Comparison of ENCODE assay signal across 8 cellular contexts in the genomic region with DNA sequence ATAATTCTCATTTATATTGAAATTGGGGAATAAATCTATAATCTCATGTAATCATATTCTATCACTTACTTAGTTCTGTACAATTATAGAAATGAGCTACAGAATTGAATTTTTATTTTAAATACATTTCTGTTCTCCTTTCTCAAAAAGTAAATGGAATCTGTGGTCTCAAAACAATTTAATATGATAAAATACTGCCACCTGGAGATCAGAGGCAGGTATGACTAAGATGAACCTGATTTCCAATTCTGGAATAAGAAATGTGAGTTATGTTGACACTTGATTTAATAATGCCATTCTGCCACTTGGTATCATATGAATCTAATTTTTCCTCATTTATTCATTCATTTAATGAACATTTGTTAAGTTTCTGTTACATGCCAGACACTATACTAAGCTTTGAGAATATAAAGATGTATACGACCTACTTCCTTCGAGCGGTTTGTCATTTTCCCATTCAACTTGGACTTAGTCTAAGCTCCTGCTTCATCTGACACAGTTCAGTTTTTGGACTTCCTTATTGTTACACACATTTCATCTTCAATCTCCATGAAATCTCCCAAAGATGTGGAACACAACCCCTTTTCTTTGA. TPM values are rescaled to one million over a fixed set of nuclear protein-coding genes. Genes with fewer than 3 reads are reported as not detected.
A peak's percentile ranks its signal among the peaks of the same experiment; 100 is the strongest.
DNase-seq lines count a peak whose midpoint lies in the region; ATAC-seq, FAIRE-seq and TF ChIP-seq lines count a peak whose summit lies in the region.

No MANE protein-coding gene starts in this region.

- H3K36me3 ChIP-seq in GM23338 (ENCODE audit: insufficient read depth): no peaks in the 10 kb centered on the region
- no peaks in the 10 kb centered on the region for H3K36me3 ChIP-seq in OCI-LY1 (ENCODE audit: insufficient read depth, low read length)

- no peaks in the 10 kb centered on the region for H3K79me2 ChIP-seq in GM23338 (replicated peaks; ENCODE audit: insufficient read depth)
- no peaks in the 10 kb centered on the region for H3K79me2 ChIP-seq in OCI-LY1 (ENCODE audit: insufficient read depth, low read length)

- no peak overlapping the region for H3K4me3 Mint-ChIP-seq in GM23338

- H3K27ac Mint-ChIP-seq in GM23338: no peak overlapping the region

- H3K27ac ChIP-seq in GM23338 (ENCODE audit: low read depth) (no peak overlapping the region), OCI-LY1 (ENCODE audit: low read depth, low read length, poor library complexity, severe bottlenecking) (no peak overlapping the region)

- H3F3A ChIP-seq in GM23338 (replicated peaks; ENCODE audit: low read depth) (no peaks in the 10 kb centered on the region), OCI-LY1 (ENCODE audit: insufficient read depth, low read length) (no peaks in the 10 kb centered on the region)

- H3K27me3 ChIP-seq in GM23338 (ENCODE audit: insufficient read depth): no peaks in the 10 kb centered on the region
- no peaks in the 10 kb centered on the region for H3K27me3 ChIP-seq in OCI-LY1 (ENCODE audit: insufficient read depth, low read length)

- no peaks in the 10 kb centered on the region for H3K4me1 Mint-ChIP-seq in GM23338

- H3K9me2 ChIP-seq in GM23338 (ENCODE audit: insufficient read depth) (no peaks in the 10 kb centered on the region), OCI-LY1 (ENCODE audit: low read depth, low read length) (no peaks in the 10 kb centered on the region)

- H2AFZ ChIP-seq in GM23338 (no peak overlapping the region), OCI-LY1 (ENCODE audit: low read length) (no peak overlapping the region)

- no peak overlapping the region for H3K9ac ChIP-seq in OCI-LY1 (ENCODE audit: low read length)

- H3K4me1 ChIP-seq in GM23338 (ENCODE audit: insufficient read depth): no peaks in the 10 kb centered on the region
- H3K4me1 ChIP-seq in OCI-LY1 (ENCODE audit: insufficient read depth, low read length, severe bottlenecking): no peaks in the 10 kb centered on the region

- DNase-seq in AG20443 (ENCODE audit: low spot score): peak; percentile 50
- peak; percentile 60 for DNase-seq in GM23338 (ENCODE audit: low spot score)
- DNase-seq in omental fat pad (ENCODE audit: low spot score): no peak

- H4K20me1 ChIP-seq in GM23338 (replicated peaks; ENCODE audit: insufficient read depth) (no peaks in the 10 kb centered on the region), OCI-LY1 (ENCODE audit: insufficient read depth, low read length) (no peaks in the 10 kb centered on the region)

- H3K4me3 ChIP-seq in GM23338 (no peak overlapping the region), OCI-LY1 (ENCODE audit: low read depth, low read length, poor library complexity, severe bottlenecking) (no peak overlapping the region)

- no peaks in the 10 kb centered on the region for H3K9me3 Mint-ChIP-seq in GM23338

- H3K4me2 ChIP-seq in GM23338 (no peak overlapping the region), OCI-LY1 (ENCODE audit: low read length) (no peak overlapping the region)

- H3K27me3 Mint-ChIP-seq in GM23338 (ENCODE audit: insufficient read depth, low read depth, poor library complexity): no peaks in the 10 kb centered on the region

- TF ChIP-seq CTCF in GM23338 (conservative IDR thresholded peaks at IDR 0.05; ENCODE audit: low read depth in 2 of 2) (peak in 1 of 2 experiments; percentile 86; a peak in 3 of 4 replicates), OCI-LY1 (IDR thresholded peaks at IDR 0.05; ENCODE audit: low read length) (peak; percentile 71), omental fat pad (IDR thresholded peaks at IDR 0.05) (peak in 1 of 3 donors; percentile 24)

- no peaks in the 10 kb centered on the region for H3K36me3 Mint-ChIP-seq in GM23338 (ENCODE audit: low read depth)

- ATAC-seq in GM23338 (no peak), omental fat pad (ENCODE audit: low FRiP score) (peak; percentile 43), HG02642 (IDR thresholded peaks at IDR 0.05; ENCODE audit: poor library complexity, unreplicated experiment) (no peak), GM19351 (IDR thresholded peaks at IDR 0.05; ENCODE audit: unreplicated experiment) (no peak), HG03025 (IDR thresholded peaks at IDR 0.05; ENCODE audit: low FRiP score, unreplicated experiment) (no peak)

- no peaks in the 10 kb centered on the region for H3K9me3 ChIP-seq in OCI-LY1 (ENCODE audit: low read length)

- peak; percentile 95 for FAIRE-seq in endometrium (lab: Jason Lieb, UNC)

TF ChIP-seq in GM23338, 12 proteins besides CTCF, POLR2A, EP300 and RAD21 (continues in another document):
- TF ChIP-seq ZNF331 (CRISPR knock-in tag; IDR thresholded peaks at IDR 0.05; ENCODE audit: low read depth) (no peak), EZH2phosphoT487 (IDR thresholded peaks at IDR 0.05; ENCODE audit: unreplicated experiment) (no peak), NANOG (IDR thresholded peaks at IDR 0.05; ENCODE audit: borderline replicate concordance) (no peak)
- TF ChIP-seq, protein P1, sequence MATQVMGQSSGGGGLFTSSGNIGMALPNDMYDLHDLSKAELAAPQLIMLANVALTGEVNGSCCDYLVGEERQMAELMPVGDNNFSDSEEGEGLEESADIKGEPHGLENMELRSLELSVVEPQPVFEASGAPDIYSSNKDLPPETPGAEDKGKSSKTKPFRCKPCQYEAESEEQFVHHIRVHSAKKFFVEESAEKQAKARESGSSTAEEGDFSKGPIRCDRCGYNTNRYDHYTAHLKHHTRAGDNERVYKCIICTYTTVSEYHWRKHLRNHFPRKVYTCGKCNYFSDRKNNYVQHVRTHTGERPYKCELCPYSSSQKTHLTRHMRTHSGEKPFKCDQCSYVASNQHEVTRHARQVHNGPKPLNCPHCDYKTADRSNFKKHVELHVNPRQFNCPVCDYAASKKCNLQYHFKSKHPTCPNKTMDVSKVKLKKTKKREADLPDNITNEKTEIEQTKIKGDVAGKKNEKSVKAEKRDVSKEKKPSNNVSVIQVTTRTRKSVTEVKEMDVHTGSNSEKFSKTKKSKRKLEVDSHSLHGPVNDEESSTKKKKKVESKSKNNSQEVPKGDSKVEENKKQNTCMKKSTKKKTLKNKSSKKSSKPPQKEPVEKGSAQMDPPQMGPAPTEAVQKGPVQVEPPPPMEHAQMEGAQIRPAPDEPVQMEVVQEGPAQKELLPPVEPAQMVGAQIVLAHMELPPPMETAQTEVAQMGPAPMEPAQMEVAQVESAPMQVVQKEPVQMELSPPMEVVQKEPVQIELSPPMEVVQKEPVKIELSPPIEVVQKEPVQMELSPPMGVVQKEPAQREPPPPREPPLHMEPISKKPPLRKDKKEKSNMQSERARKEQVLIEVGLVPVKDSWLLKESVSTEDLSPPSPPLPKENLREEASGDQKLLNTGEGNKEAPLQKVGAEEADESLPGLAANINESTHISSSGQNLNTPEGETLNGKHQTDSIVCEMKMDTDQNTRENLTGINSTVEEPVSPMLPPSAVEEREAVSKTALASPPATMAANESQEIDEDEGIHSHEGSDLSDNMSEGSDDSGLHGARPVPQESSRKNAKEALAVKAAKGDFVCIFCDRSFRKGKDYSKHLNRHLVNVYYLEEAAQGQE (IDR thresholded peaks at IDR 0.05; ENCODE audit: unreplicated experiment): no peak

RNA-seq across cellular contexts. Expression of a gene that starts 7.6 kb away (rescaled TPM):
- 6.1 and 11.2 TPM in 2 replicates for total RNA-seq in GM23338 (2014; rRNA removed; shearing (Covaris generic))
- polyA plus RNA-seq in GM23338 (2016; fragmentation: Nextera tagmentation; extraction: Ambion mirVana): 10.5 and 14.0 TPM in 2 replicates
- total RNA-seq in omental fat pad: 10 to 100 TPM; 10.1 to 25.7 (median 12.8) TPM

RNA-seq across cellular contexts. Expression of a gene that starts 29.9 kb away (rescaled TPM):
- total RNA-seq in GM23338 (2014; rRNA removed; shearing (Covaris generic)): 0.03 TPM in 1 of 2 replicates, not detected in the other
- 0.14 and 0.15 TPM in 2 replicates for polyA plus RNA-seq in GM23338 (2016; fragmentation: Nextera tagmentation; extraction: Ambion mirVana)
- total RNA-seq in omental fat pad: 1 to 10 TPM in 1 of 4 donors, not detected in 3; 4.1 TPM
